ENCODE assay signal across 17 cellular contexts in genomic region chr1:86925742-86926141, GRCh38. TPM values are rescaled to one million over a fixed set of nuclear protein-coding genes. Genes with fewer than 3 reads are reported as not detected.
DNase-seq lines count a peak whose midpoint lies in the region; ATAC-seq and TF ChIP-seq lines count a peak whose summit lies in the region.
"Had no signal": no experiment of that assay in that cellular context is flagged by ENCODE, and none has a peak within 500 bp of the region (broad histone marks: within the 10 kb centered on the region; RNA-seq: fewer than 3 reads in every experiment).

No MANE protein-coding gene starts in this region.

- H3K9me2 ChIP-seq in SU-DHL-6 (replicated peaks; ENCODE audit: insufficient read depth, low read length), result no peaks in the 10 kb centered on the region

- H3K27me3 ChIP-seq in SU-DHL-6 (ENCODE audit: low read length), result no peaks in the 10 kb centered on the region
- no peaks in the 10 kb centered on the region for H3K27me3 ChIP-seq in CD4-positive, alpha-beta memory T cell (ENCODE audit: insufficient read depth, low read length)
- H3K27me3 ChIP-seq in H7 (ENCODE audit: control insufficient read depth, insufficient read depth, low read length), result no peaks in the 10 kb centered on the region
- H3K27me3 ChIP-seq: BE2C, BLaER1 had no signal

- no peak overlapping the region for H3K27ac Mint-ChIP-seq in endothelial cell (ENCODE audit: unreplicated experiment)
- no peak overlapping the region for H3K27ac Mint-ChIP-seq in CD4-positive, alpha-beta memory T cell
- H3K27ac Mint-ChIP-seq: CD14-positive monocyte; CD4-positive, CD25-positive, alpha-beta regulatory T cell; CD8-positive, alpha-beta T cell had no signal

- peaks cover 45% of the 10 kb centered on the region for H4K20me1 ChIP-seq in SU-DHL-6 (ENCODE audit: low read depth, low read length)
- H4K20me1 ChIP-seq: BLaER1 had no signal

- DNase-seq in endothelial cell (ENCODE audit: low spot score) (no peak), H7 (no peak)
- DNase-seq in CD4-positive, alpha-beta memory T cell, result no peak
- DNase-seq: 8988T; ACHN; BE2C; C1 segment of cervical spinal cord; Caco-2; Calu3; CD4-positive, CD25-positive, alpha-beta regulatory T cell; CD8-positive, alpha-beta T cell; DMS79 treated with DMSO at 0.1 percent for 48 hours; GF-D8 had no signal

- CTCF ChIA-PET in CD4-positive, alpha-beta memory T cell (lab: Charles Lee; ENCODE audit: partially characterized antibody), result no interaction called here

- H3K36me3 ChIP-seq in SU-DHL-6 (ENCODE audit: low read length) (peaks cover 26% of the 10 kb centered on the region), H7 (replicated peaks; ENCODE audit: control insufficient read depth, insufficient read depth, low read length) (no peaks in the 10 kb centered on the region)
- no peaks in the 10 kb centered on the region for H3K36me3 ChIP-seq in CD4-positive, alpha-beta memory T cell (ENCODE audit: insufficient read depth, low read length)
- H3K36me3 ChIP-seq: BE2C had no signal

- H3K4me2 ChIP-seq in SU-DHL-6 (ENCODE audit: low read depth, low read length, poor library complexity, severe bottlenecking), result peak overlapping the region; percentile 91
- H3K4me2 ChIP-seq: BLaER1 had no signal

- H3K4me3 ChIP-seq in SU-DHL-6 (ENCODE audit: insufficient read depth, low read length, poor library complexity, severe bottlenecking) (no peak overlapping the region), H7 (ENCODE audit: insufficient read depth, low read depth, low read length) (no peak overlapping the region)
- no peak overlapping the region for H3K4me3 ChIP-seq in CD4-positive, alpha-beta memory T cell (ENCODE audit: low read length in 2 of 2)
- H3K4me3 ChIP-seq: BLaER1 had no signal

- H3K4me1 ChIP-seq in CD4-positive, alpha-beta memory T cell (ENCODE audit: insufficient read depth, low read length), result peaks cover 10% of the 10 kb centered on the region
- H3K4me1 ChIP-seq: BE2C, BLaER1 had no signal

- H3K27me3 Mint-ChIP-seq in endothelial cell (ENCODE audit: unreplicated experiment), result no peaks in the 10 kb centered on the region
- H3K27me3 Mint-ChIP-seq in CD4-positive, alpha-beta memory T cell, result no peaks in the 10 kb centered on the region
- H3K27me3 Mint-ChIP-seq: CD4-positive, CD25-positive, alpha-beta regulatory T cell had no signal

- intact Hi-C loops in CD4-positive, alpha-beta memory T cell (cut with micrococcal nuclease), result no loop called here

- H3K36me3 Mint-ChIP-seq in endothelial cell (ENCODE audit: low read depth, unreplicated experiment), result peaks cover 24% of the 10 kb centered on the region
- peaks cover 14 to 29% of the 10 kb centered on the region in 2 donors for H3K36me3 Mint-ChIP-seq in CD4-positive, alpha-beta memory T cell

- TF ChIP-seq CTCF in SU-DHL-6 (IDR thresholded peaks at IDR 0.05; ENCODE audit: insufficient read depth, low read length, poor library complexity, severe bottlenecking) (no peak), endothelial cell (IDR thresholded peaks at IDR 0.05; ENCODE audit: unreplicated experiment) (no peak)

- peaks cover 58% of the 10 kb centered on the region for H3F3A ChIP-seq in SU-DHL-6 (ENCODE audit: insufficient read depth)

- peaks cover 27% of the 10 kb centered on the region for H3K9me3 ChIP-seq in SU-DHL-6 (ENCODE audit: insufficient read depth, low read length)
- no peaks in the 10 kb centered on the region for H3K9me3 ChIP-seq in CD4-positive, alpha-beta memory T cell (ENCODE audit: control insufficient read depth in 1 of 2, low read length in 2 of 2)
- H3K9me3 ChIP-seq: BE2C had no signal

- H3K79me2 ChIP-seq in SU-DHL-6 (ENCODE audit: insufficient read depth, low read length), result peaks cover 100% of the 10 kb centered on the region

- POLR2A ChIA-PET in CD4-positive, alpha-beta memory T cell (lab: Charles Lee; ENCODE audit: partially characterized antibody), result no interaction called here

- no peak overlapping the region for H2AFZ ChIP-seq in SU-DHL-6 (ENCODE audit: low read depth, low read length, severe bottlenecking)

- H3K9me3 Mint-ChIP-seq in endothelial cell (ENCODE audit: unreplicated experiment), result peaks cover 11% of the 10 kb centered on the region
- peaks cover 2 to 37% (median 24%) of the 10 kb centered on the region in 8 donors for H3K9me3 Mint-ChIP-seq in CD4-positive, alpha-beta memory T cell

- peak overlapping the region; percentile 65; the same call in 1 of the 2 replicates for H3K27ac ChIP-seq in SU-DHL-6 (ENCODE audit: low read depth, low read length)
- H3K27ac ChIP-seq in CD4-positive, alpha-beta memory T cell (ENCODE audit: low read depth, low read length), result no peak overlapping the region
- H3K27ac ChIP-seq: BLaER1 had no signal

- no peak overlapping the region for H3K9ac ChIP-seq in SU-DHL-6 (ENCODE audit: low read length)
- H3K9ac ChIP-seq: BLaER1 had no signal

- peak overlapping the region; percentile 28 for H3K4me3 Mint-ChIP-seq in endothelial cell (ENCODE audit: unreplicated experiment)
- peak overlapping the region in 1 of 8 donors; percentile 4 for H3K4me3 Mint-ChIP-seq in CD4-positive, alpha-beta memory T cell
- H3K4me3 Mint-ChIP-seq: CD14-positive monocyte; CD8-positive, alpha-beta T cell had no signal

- H3K4me1 Mint-ChIP-seq in endothelial cell (ENCODE audit: unreplicated experiment), result peaks cover 7% of the 10 kb centered on the region
- H3K4me1 Mint-ChIP-seq in CD4-positive, alpha-beta memory T cell, result peaks cover 6 to 20% (median 14%) of the 10 kb centered on the region in 4 donors

- ATAC-seq in HG03571 (IDR thresholded peaks at IDR 0.05; ENCODE audit: unreplicated experiment), result no peak
- ATAC-seq: CD8-positive, alpha-beta T cell had no signal

RNA-seq across cellular contexts. Expression of gene HS2ST1, which starts 11.3 kb away (rescaled TPM):
- 22.1 TPM for total RNA-seq in endothelial cell (ENCODE audit: unreplicated experiment)
- total RNA-seq in CD4-positive, alpha-beta memory T cell, result 10 to 100 TPM; 15.8 TPM
- 1 to 10 TPM; 5.4 to 6.7 TPM for polyA plus RNA-seq in CD4-positive, alpha-beta memory T cell
- total RNA-seq in H7 (2014; rRNA removed; shearing (Covaris generic)), result 25.8 and 36.5 TPM in 2 replicates

RNA-seq across cellular contexts. Expression of gene SELENOF, which starts 11.8 kb away (rescaled TPM):
- 131 TPM for total RNA-seq in endothelial cell (ENCODE audit: unreplicated experiment)
- total RNA-seq in CD4-positive, alpha-beta memory T cell, result 100 to 1,000 TPM; 151 to 169 TPM
- 100 to 1,000 TPM; 298 to 392 TPM for polyA plus RNA-seq in CD4-positive, alpha-beta memory T cell
- 193 and 196 TPM in 2 replicates for total RNA-seq in H7 (2014; rRNA removed; shearing (Covaris generic))
